Comparison of ENCODE assay signal across 2 cellular contexts in the genomic region with DNA sequence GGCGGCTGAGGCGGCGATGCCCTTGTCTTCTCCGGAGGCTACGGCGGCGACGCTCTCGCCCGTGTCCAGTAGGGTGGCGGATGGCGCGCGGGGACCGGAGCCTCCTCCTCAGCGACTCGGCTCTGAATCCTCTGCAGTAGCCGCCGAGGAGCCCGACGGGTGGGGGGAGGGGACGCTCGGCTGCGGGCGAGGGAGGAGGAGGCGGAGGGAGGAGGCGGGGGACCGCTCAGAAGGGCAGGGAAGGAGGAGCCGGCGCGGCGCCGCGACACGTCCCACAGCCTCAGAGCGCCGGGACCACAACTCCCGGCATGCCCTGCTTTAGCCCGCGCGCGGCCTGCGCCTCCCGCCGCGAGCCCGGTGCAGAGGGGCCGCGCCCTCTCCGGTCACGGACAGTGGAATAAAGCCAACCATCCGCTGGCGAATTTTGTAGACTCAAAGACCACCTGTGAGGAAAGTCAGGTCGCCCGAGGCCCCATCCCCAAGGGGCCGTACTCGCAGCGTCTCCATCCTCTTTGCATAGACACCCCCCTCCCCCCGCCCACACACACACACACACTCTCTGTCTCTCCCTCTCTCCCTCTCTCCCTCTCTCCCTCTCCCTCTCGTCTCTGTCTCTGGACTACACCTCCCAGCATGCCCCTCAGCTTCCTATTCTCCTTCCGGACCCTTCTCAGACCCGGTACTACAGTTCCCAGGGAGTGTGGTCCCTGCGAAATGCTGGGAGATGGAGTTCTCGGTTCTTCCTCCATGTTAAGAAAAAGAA.
TF ChIP-seq lines count a peak whose summit lies in the region.

A gene with protein sequence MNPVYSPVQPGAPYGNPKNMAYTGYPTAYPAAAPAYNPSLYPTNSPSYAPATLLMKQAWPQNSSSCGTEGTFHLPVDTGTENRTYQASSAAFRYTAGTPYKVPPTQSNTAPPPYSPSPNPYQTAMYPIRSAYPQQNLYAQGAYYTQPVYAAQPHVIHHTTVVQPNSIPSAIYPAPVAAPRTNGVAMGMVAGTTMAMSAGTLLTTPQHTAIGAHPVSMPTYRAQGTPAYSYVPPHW (minus strand): TSS at position 157 of the 763 bp plus-strand sequence. CDS start 129,638 bp downstream, outside the sequence.

TF ChIP-seq in IMR-90, 13 proteins besides CTCF, POLR2A, EP300 and RAD21:
- TF ChIP-seq MXI1 (IDR thresholded peaks at IDR 0.05; ENCODE audit: borderline replicate concordance, low read depth, low read length) = peak; percentile 77; the same call in 1 of the 2 replicates
- TF ChIP-seq SMC3 (IDR thresholded peaks at IDR 0.05; ENCODE audit: low read depth, low read length) = peak; percentile 21; the same call in 1 of the 2 replicates
- no peak for TF ChIP-seq RCOR1 (IDR thresholded peaks at IDR 0.05; ENCODE audit: insufficient replicate concordance, low read length)
- TF ChIP-seq MAZ (IDR thresholded peaks at IDR 0.05; ENCODE audit: borderline replicate concordance, low read depth, low read length) = peak; percentile 91
- no peak for TF ChIP-seq FOS (IDR thresholded peaks at IDR 0.05; ENCODE audit: low read depth, low read length)
- no peak for TF ChIP-seq CHD1 (IDR thresholded peaks at IDR 0.05; ENCODE audit: low read depth, low read length)

TF ChIP-seq in endothelial cell of umbilical vein, 7 proteins besides CTCF, POLR2A, EP300 and RAD21:
- TF ChIP-seq POLR2AphosphoS5 (IDR thresholded peaks at IDR 0.05; ENCODE audit: insufficient read depth, low read depth, low read length) = peak; percentile 44
- no peak for TF ChIP-seq EZH2 (IDR thresholded peaks at IDR 0.05; ENCODE audit: borderline replicate concordance, low read depth, low read length, severe bottlenecking)
